Comparison of ENCODE assay signal across 1 cellular context in the genomic region with DNA sequence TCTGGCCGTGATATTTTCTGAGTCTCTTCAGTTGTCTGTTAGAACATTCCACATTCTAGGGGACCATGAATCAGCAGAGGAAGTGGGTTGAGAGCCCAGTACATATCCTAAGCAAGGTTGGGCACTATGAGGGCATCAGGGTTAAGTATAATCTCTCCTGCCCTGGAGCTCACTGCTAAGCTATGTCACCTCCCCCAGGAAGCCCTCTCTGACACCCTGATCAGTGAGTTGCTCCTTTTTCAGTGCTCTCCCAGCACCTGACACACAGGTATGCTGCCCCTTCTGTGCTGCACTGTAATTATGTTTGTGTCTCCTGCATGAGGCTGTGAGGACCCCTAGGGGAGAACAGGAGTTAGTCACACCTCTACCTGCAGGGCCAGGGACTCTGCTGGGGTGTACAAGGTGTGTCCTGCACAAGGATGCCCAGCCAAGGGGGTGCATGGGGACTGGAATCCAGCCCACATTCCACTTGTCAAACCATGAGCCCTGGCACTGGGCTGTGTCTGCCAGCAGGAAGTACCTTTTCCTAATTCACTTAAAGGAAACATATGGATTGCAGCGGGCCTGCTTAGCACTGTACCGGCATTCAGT.
TF ChIP-seq lines count a peak whose summit lies in the region.

No MANE protein-coding gene starts in this region.

TF ChIP-seq in H1, 55 proteins besides CTCF, POLR2A, EP300 and RAD21:
- TF ChIP-seq SUZ12 (IDR thresholded peaks at IDR 0.05; ENCODE audit: low read length), result no peak
- TF ChIP-seq KDM1A (IDR thresholded peaks at IDR 0.05; ENCODE audit: borderline replicate concordance, low read length), result peak; percentile 98
- TF ChIP-seq ASH2L (IDR thresholded peaks at IDR 0.05; ENCODE audit: low read length), result no peak
- TF ChIP-seq RNF2 (IDR thresholded peaks at IDR 0.05; ENCODE audit: borderline replicate concordance, low read depth, low read length, missing control alignments, poor library complexity, severe bottlenecking), result no peak
- no peak for TF ChIP-seq CBX5 (IDR thresholded peaks at IDR 0.05; ENCODE audit: low read depth, low read length)
- TF ChIP-seq SIX5 (IDR thresholded peaks at IDR 0.05; ENCODE audit: low read depth, low read length), result no peak
- TF ChIP-seq YY1 (IDR thresholded peaks at IDR 0.05; ENCODE audit: low read depth, low read length), result no peak
- TF ChIP-seq EZH2 (IDR thresholded peaks at IDR 0.05; ENCODE audit: low read depth, low read length, severe bottlenecking), result no peak
- no peak for TF ChIP-seq HDAC6 (IDR thresholded peaks at IDR 0.05; ENCODE audit: low read depth, low read length)
- TF ChIP-seq, protein P1, sequence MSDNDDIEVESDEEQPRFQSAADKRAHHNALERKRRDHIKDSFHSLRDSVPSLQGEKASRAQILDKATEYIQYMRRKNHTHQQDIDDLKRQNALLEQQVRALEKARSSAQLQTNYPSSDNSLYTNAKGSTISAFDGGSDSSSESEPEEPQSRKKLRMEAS (IDR thresholded peaks at IDR 0.05), result peak; percentile 29; the same call in 1 of the 2 replicates
- no peak for TF ChIP-seq GTF2F1 (IDR thresholded peaks at IDR 0.05; ENCODE audit: borderline replicate concordance, low read depth, low read length)
- no peak for TF ChIP-seq SIRT6 (IDR thresholded peaks at IDR 0.05; ENCODE audit: low read length)
- TF ChIP-seq SRF (IDR thresholded peaks at IDR 0.05; ENCODE audit: low read depth, low read length), result no peak
- TF ChIP-seq SP1 (IDR thresholded peaks at IDR 0.05; ENCODE audit: low read depth, low read length), result no peak
- peak in 1 of 2 experiments; percentile 93; a peak in 1 of 4 replicates for TF ChIP-seq HDAC2 (IDR thresholded peaks at IDR 0.05; ENCODE audit: borderline replicate concordance in 1 of 2, low read depth in 2 of 2, low read length in 2 of 2)
